In the genomic region with DNA sequence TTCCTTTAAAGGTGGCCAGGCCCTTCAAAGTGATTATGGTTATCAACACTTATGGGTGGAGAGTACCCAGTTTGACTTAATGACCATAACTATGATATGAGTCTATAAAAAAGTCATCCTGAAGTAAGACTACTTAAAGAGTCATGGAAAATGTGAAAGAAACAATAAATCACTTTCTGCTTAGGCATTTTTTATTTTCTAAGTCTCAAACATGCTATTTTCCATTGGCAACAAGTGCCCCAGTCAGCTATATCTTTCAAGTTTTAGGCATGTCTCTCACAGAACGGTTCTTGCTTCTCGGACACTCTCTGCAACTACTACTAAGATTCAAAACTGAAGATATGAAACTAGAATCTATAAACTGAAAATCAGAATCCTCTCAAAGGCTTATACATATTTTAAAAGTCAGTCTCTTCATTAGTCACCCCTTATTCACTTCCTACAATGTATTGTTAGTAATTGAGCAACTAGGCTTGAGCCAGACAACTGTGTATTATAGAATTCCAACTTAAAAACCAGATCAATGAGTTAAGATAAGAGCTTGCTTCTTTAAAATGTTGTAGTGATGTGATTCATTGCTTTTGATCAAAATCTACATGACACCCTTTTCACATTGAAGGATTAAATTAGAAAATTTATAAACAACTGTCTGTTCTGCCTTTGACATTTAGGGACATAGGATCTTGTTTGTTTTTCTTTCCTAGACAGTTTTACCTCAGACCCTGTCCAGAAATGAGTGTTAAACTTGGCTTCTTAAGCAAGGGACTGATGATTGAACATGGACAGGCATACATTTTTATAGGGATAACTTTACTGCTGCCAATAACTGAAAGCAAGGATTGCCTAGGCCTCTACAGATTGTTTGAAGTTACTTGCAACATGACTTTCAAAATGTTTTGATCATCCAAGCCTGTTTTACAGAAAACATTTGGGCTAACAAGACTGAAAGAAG, we compare ENCODE assay signal across 8 cellular contexts. TPM values are rescaled to one million over a fixed set of nuclear protein-coding genes. Genes with fewer than 3 reads are reported as not detected.
DNase-seq lines count a peak whose midpoint lies in the region; ATAC-seq and TF ChIP-seq lines count a peak whose summit lies in the region.

No MANE protein-coding gene starts in this region.

- H4K5ac ChIP-seq in mesendoderm (ENCODE audit: low read length), result no peak overlapping the region

- CTCF ChIA-PET in activated CD4-positive, alpha-beta T cell treated with anti-CD3 and anti-CD28 coated beads for 36 hours (lab: Charles Lee), result interaction anchor here (0.6 to 3.0 kb wide), 6 partner anchors 9 to 1267 kb away, joined by 3 to 14 read pairs (median 3); no protein-coding TSS in a partner anchor

- peak overlapping the region; percentile 3 to 99 (median 94) for H3K4me3 ChIP-seq in subcutaneous abdominal adipose tissue (ENCODE audit: low read depth in 1 of 5, low read length in 5 of 5)
- H3K4me3 ChIP-seq in mesendoderm (ENCODE audit: low read length), result no peak overlapping the region

- POLR2A ChIA-PET in activated CD4-positive, alpha-beta T cell treated with anti-CD3 and anti-CD28 coated beads for 36 hours (lab: Charles Lee), result interaction anchor here (0.7 kb wide), 1 partner anchor 86 kb away, joined by 3 read pairs; no protein-coding TSS in a partner anchor

- H3K9me3 Mint-ChIP-seq in activated CD4-positive, alpha-beta T cell treated with anti-CD3 and anti-CD28 coated beads for 36 hours (ENCODE audit: low read depth), result no peaks in the 10 kb centered on the region
- H3K9me3 Mint-ChIP-seq in endothelial cell (ENCODE audit: unreplicated experiment), result no peaks in the 10 kb centered on the region

- H3K4me1 ChIP-seq in subcutaneous abdominal adipose tissue (ENCODE audit: control insufficient read depth in 5 of 5, insufficient read depth in 5 of 5, low read length in 5 of 5) (peaks cover 0 to 49% (median 40%) of the 10 kb centered on the region in 5 donors), mesendoderm (ENCODE audit: control insufficient read depth, low read depth, low read length) (no peaks in the 10 kb centered on the region)

- H4K8ac ChIP-seq in mesendoderm (ENCODE audit: low read depth, low read length), result no peak overlapping the region

- H2BK15ac ChIP-seq in mesendoderm (replicated peaks; ENCODE audit: low read depth), result no peak overlapping the region

- peak overlapping the region; percentile 80 for H3K4me3 Mint-ChIP-seq in activated CD4-positive, alpha-beta T cell treated with anti-CD3 and anti-CD28 coated beads for 36 hours
- H3K4me3 Mint-ChIP-seq in endothelial cell (ENCODE audit: unreplicated experiment), result peak overlapping the region; percentile 98

- no peak overlapping the region for H2BK5ac ChIP-seq in mesendoderm (ENCODE audit: low read length)

- H2BK120ac ChIP-seq in mesendoderm (ENCODE audit: low read depth, low read length), result no peak overlapping the region

- peak; percentile 38 for ATAC-seq in activated CD4-positive, alpha-beta T cell treated with anti-CD3 and anti-CD28 coated beads for 36 hours

- H3K4me2 ChIP-seq in mesendoderm (ENCODE audit: low read length), result no peak overlapping the region

- no peak for DNase-seq in activated CD4-positive, alpha-beta T cell treated with anti-CD3 and anti-CD28 coated beads for 36 hours
- no peak for DNase-seq in activated CD4-positive, alpha-beta T cell treated with anti-CD3 and anti-CD28 coated beads for 48 hours
- DNase-seq in HT1080 (ENCODE audit: low read depth) (peak; percentile 23), endothelial cell (ENCODE audit: low spot score) (no peak), mesendoderm (no peak), G401 (ENCODE audit: low spot score) (no peak), UCSD-AML1 (lab: John Stamatoyannopoulos, UW; ENCODE audit: unreplicated experiment) (no peak)

- peak overlapping the region in 2 of 5 donors; percentile 26 to 70 for H3K9ac ChIP-seq in subcutaneous abdominal adipose tissue (ENCODE audit: low read length in 5 of 5)
- H3K9ac ChIP-seq in mesendoderm (ENCODE audit: low read length), result no peak overlapping the region

- H3K36me3 Mint-ChIP-seq in activated CD4-positive, alpha-beta T cell treated with anti-CD3 and anti-CD28 coated beads for 36 hours (ENCODE audit: low read depth), result peaks cover 23% of the 10 kb centered on the region
- H3K36me3 Mint-ChIP-seq in endothelial cell (ENCODE audit: low read depth, unreplicated experiment), result peaks cover 41% of the 10 kb centered on the region

- H3K27me3 ChIP-seq in subcutaneous abdominal adipose tissue (ENCODE audit: control insufficient read depth in 5 of 5, insufficient read depth in 4 of 5, low read length in 5 of 5), result no peaks in the 10 kb centered on the region
- H3K27me3 ChIP-seq in mesendoderm (ENCODE audit: insufficient read depth, low read length, poor library complexity), result no peaks in the 10 kb centered on the region

- peak overlapping the region; percentile 56 for H3K27ac Mint-ChIP-seq in activated CD4-positive, alpha-beta T cell treated with anti-CD3 and anti-CD28 coated beads for 36 hours
- no peak overlapping the region for H3K27ac Mint-ChIP-seq in endothelial cell (ENCODE audit: unreplicated experiment)

- no peaks in the 10 kb centered on the region for H3K79me2 ChIP-seq in mesendoderm (ENCODE audit: control insufficient read depth, insufficient read depth, low read length)

- no peak overlapping the region for H3K18ac ChIP-seq in mesendoderm (ENCODE audit: low read length)

- in situ Hi-C loops in G401 (cut with HindIII; ENCODE audit: low sequenced_read_pairs), result no loop called here

- intact Hi-C loops in activated CD4-positive, alpha-beta T cell treated with anti-CD3 and anti-CD28 coated beads for 36 hours (cut with DNase I, micrococcal nuclease), result loop anchor here (1.0 to 5.0 kb wide), 5 partner anchors 8 to 153 kb away; no protein-coding TSS in a partner anchor

- peak overlapping the region; percentile 95 for H3K27ac ChIP-seq in subcutaneous abdominal adipose tissue (ENCODE audit: low read depth, low read length)
- H3K27ac ChIP-seq in mesendoderm (ENCODE audit: low read depth, low read length), result no peak overlapping the region

- peaks cover 4% of the 10 kb centered on the region for H3K27me3 Mint-ChIP-seq in activated CD4-positive, alpha-beta T cell treated with anti-CD3 and anti-CD28 coated beads for 36 hours
- H3K27me3 Mint-ChIP-seq in endothelial cell (ENCODE audit: unreplicated experiment), result peaks cover 12% of the 10 kb centered on the region

- peaks cover 6 to 13% (median 11%) of the 10 kb centered on the region in 5 donors for H3K36me3 ChIP-seq in subcutaneous abdominal adipose tissue (ENCODE audit: control insufficient read depth in 5 of 5, insufficient read depth in 5 of 5, low read length in 5 of 5)
- no peaks in the 10 kb centered on the region for H3K36me3 ChIP-seq in mesendoderm (ENCODE audit: control insufficient read depth, insufficient read depth, low read length)

- WGBS in mesendoderm (ENCODE audit: extremely low coverage, insufficient coverage, low lambda C conversion rate), result no CpG with 5 or more reads among the region's 2 CpGs

- no peak overlapping the region for H3K23ac ChIP-seq in mesendoderm (ENCODE audit: low read length)

- H3K4ac ChIP-seq in mesendoderm (ENCODE audit: low read depth, low read length), result no peak overlapping the region

- H3K56ac ChIP-seq in mesendoderm (ENCODE audit: low read length), result no peak overlapping the region

- H3K4me1 Mint-ChIP-seq in activated CD4-positive, alpha-beta T cell treated with anti-CD3 and anti-CD28 coated beads for 36 hours, result peaks cover 76% of the 10 kb centered on the region
- H3K4me1 Mint-ChIP-seq in endothelial cell (ENCODE audit: unreplicated experiment), result peaks cover 38% of the 10 kb centered on the region

- H2AK5ac ChIP-seq in mesendoderm (ENCODE audit: low read length), result no peak overlapping the region

- no peaks in the 10 kb centered on the region for H3K79me1 ChIP-seq in mesendoderm (ENCODE audit: low read length)

- no peak for TF ChIP-seq CTCF in endothelial cell (IDR thresholded peaks at IDR 0.05; ENCODE audit: unreplicated experiment)

- no peaks in the 10 kb centered on the region for H3K9me3 ChIP-seq in subcutaneous abdominal adipose tissue (ENCODE audit: control insufficient read depth in 5 of 5, low read length in 5 of 5)

RNA-seq across cellular contexts. Expression of a gene that starts 2.9 kb away (rescaled TPM):
- total RNA-seq in activated CD4-positive, alpha-beta T cell treated with anti-CD3 and anti-CD28 coated beads for 36 hours, result 1 to 10 TPM; 2.3 to 3.8 TPM
- total RNA-seq in HT1080 (2014; rRNA removed; shearing (Covaris generic)), result 72.7 and 78.9 TPM in 2 replicates
- polyA plus RNA-seq in HT1080 (2015; cell fraction: cytosol; rRNA removed), result 83.7 and 99.4 TPM in 2 replicates
- 170 and 174 TPM in 2 replicates for polyA plus RNA-seq in HT1080 (2015; cell fraction: nucleus; rRNA removed)
- total RNA-seq in endothelial cell (ENCODE audit: unreplicated experiment), result 176 TPM
- polyA plus RNA-seq in mesendoderm (2013, experiment 1 of 2), result 3.7 TPM
- 3.3 TPM for polyA plus RNA-seq in mesendoderm (2013, experiment 2 of 2)
- 0.18 and 0.51 TPM in 2 replicates for total RNA-seq in G401 (2014; rRNA removed; shearing (Covaris generic))

Comparison
In these comparisons a context has a peak if more than half of its experiments do, and no peak if none do; other contexts are left out.
1. RNA of a gene that starts 2.9 kb away (total RNA-seq): 176 TPM in endothelial cell (single experiment) and 72.7 to 78.9 TPM in HT1080; 2.3 to 3.8 TPM in activated CD4-positive, alpha-beta T cell treated with anti-CD3 and anti-CD28 coated beads for 36 hours and 0.18 to 0.51 TPM in G401; every median in the first group is over 10 times any median in the second.